ENCODE assay signal across 9 cellular contexts in the genomic region with DNA sequence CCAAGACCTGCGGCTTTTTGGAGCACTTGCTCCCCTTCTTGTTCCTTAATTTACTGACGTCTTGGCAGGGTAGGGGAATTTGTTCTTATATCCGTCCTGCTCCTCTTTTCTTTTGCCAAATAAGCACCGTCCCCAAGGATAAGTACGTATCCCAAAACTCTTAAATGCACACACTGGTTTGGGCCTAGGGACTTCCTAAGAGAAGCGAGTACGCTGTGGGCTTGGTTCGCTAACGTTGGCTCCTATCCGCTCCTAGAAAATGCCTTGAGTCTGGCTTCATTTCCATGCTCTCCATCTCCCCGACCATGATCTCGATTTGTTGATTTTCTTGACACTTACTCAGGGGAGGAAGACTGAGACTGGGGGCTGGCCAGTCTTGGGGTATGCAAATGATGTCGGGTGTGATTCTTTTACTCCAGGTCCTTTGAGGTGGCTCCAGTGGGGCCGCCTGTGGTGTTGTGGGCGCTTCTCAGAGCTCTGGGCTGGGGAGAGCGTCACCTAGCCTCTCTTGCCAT. TPM values are rescaled to one million over a fixed set of nuclear protein-coding genes. Genes with fewer than 3 reads are reported as not detected.
DNase-seq lines count a peak whose midpoint lies in the region; ATAC-seq, FAIRE-seq and TF ChIP-seq lines count a peak whose summit lies in the region.
"Had no signal": no experiment of that assay in that cellular context is flagged by ENCODE, and none has a peak within 500 bp of the region (broad histone marks: within the 10 kb centered on the region; RNA-seq: fewer than 3 reads in every experiment).

No MANE protein-coding gene starts in this region.

- peaks cover 19% of the 10 kb centered on the region for H3K4me1 Mint-ChIP-seq in activated B cell treated with CpG ODN at 0.5 μM for 24 hours
- peaks cover 16% of the 10 kb centered on the region for H3K4me1 Mint-ChIP-seq in stimulated activated effector memory CD8-positive, alpha-beta T cell treated with anti-CD3 and anti-CD28 coated beads, Interleukin-12 subunit alpha, Interleukin-12 subunit beta, amount 100 ng/mL, for 72 hours

- intact Hi-C loops in activated B cell treated with CpG ODN at 0.5 μM for 24 hours (cut with micrococcal nuclease) (no loop called here), kidney (cut with DNase I) (no loop called here)

- no peak overlapping the region for H3K27ac Mint-ChIP-seq in activated B cell treated with CpG ODN at 0.5 μM for 24 hours
- H3K27ac Mint-ChIP-seq in stimulated activated effector memory CD8-positive, alpha-beta T cell treated with anti-CD3 and anti-CD28 coated beads, Interleukin-12 subunit alpha, Interleukin-12 subunit beta, amount 100 ng/mL, for 72 hours: no peak overlapping the region

- H3K9me3 Mint-ChIP-seq in activated B cell treated with CpG ODN at 0.5 μM for 24 hours: no peaks in the 10 kb centered on the region
- H3K9me3 Mint-ChIP-seq in stimulated activated effector memory CD8-positive, alpha-beta T cell treated with anti-CD3 and anti-CD28 coated beads, Interleukin-12 subunit alpha, Interleukin-12 subunit beta, amount 100 ng/mL, for 72 hours: no peaks in the 10 kb centered on the region

- H3K27ac ChIP-seq in kidney (ENCODE audit: low read depth in 2 of 2, low read length in 2 of 2): no peak overlapping the region
- H3K27ac ChIP-seq: SK-N-MC had no signal

- DNase-seq in HAP-1 (ENCODE audit: low spot score in 2 of 2) (peak in 1 of 2 experiments; percentile 13), activated B cell treated with CpG ODN at 0.5 μM for 24 hours (no peak), NCI-H1092 (lab: John Stamatoyannopoulos, UW) (no peak), kidney (no peak)
- DNase-seq in stimulated activated effector memory CD8-positive, alpha-beta T cell treated with anti-CD3 and anti-CD28 coated beads, Interleukin-12 subunit alpha, Interleukin-12 subunit beta, amount 100 ng/mL, for 72 hours (ENCODE audit: low spot score in 2 of 2): no peak
- no peak for DNase-seq in activated CD4-positive, CD25-positive, alpha-beta regulatory T cell treated with anti-CD3 and anti-CD28 coated beads, Interleukin-2, amount 50 U/mL, for 72 hours
- DNase-seq: NCI-H1694 had no signal

- H3K9ac ChIP-seq in kidney (ENCODE audit: low read length in 2 of 2): no peak overlapping the region

- H3K4me3 ChIP-seq in HAP-1: peak overlapping the region; percentile 64
- H3K4me3 ChIP-seq in iPS-18c (ENCODE audit: insufficient read depth, low read depth, low read length): peak overlapping the region; percentile 72
- peak overlapping the region in 1 of 2 donors; percentile 59 for H3K4me3 ChIP-seq in kidney (ENCODE audit: low read length in 2 of 2)
- H3K4me3 ChIP-seq: SK-N-MC had no signal

- H3K36me3 Mint-ChIP-seq in activated B cell treated with CpG ODN at 0.5 μM for 24 hours (ENCODE audit: low read depth): no peaks in the 10 kb centered on the region
- H3K36me3 Mint-ChIP-seq in stimulated activated effector memory CD8-positive, alpha-beta T cell treated with anti-CD3 and anti-CD28 coated beads, Interleukin-12 subunit alpha, Interleukin-12 subunit beta, amount 100 ng/mL, for 72 hours: peaks cover 6% of the 10 kb centered on the region

- in situ Hi-C loops in HAP-1 (cut with MboI; ENCODE audit: low sequenced_read_pairs): no loop called here

- FAIRE-seq in kidney (lab: Jason Lieb, UNC): no peak

- CTCF ChIA-PET in activated B cell treated with CpG ODN at 0.5 μM for 24 hours (lab: Charles Lee): no interaction called here

- H3K27me3 ChIP-seq in HAP-1 (ENCODE audit: low read depth): no peaks in the 10 kb centered on the region

- no peak for TF ChIP-seq CTCF in activated B cell treated with CpG ODN at 0.5 μM for 24 hours (IDR thresholded peaks at IDR 0.05)
- TF ChIP-seq CTCF in kidney (IDR thresholded peaks at IDR 0.05; ENCODE audit: borderline replicate concordance, extremely low read depth, insufficient read depth): no peak

- H3K4me1 ChIP-seq in HAP-1 (peaks cover 6% of the 10 kb centered on the region), kidney (ENCODE audit: control insufficient read depth in 1 of 2, insufficient read depth in 1 of 2, low read depth in 1 of 2, low read length in 2 of 2) (peaks cover 0 to 9% of the 10 kb centered on the region in 2 donors)

- H3K27me3 Mint-ChIP-seq in activated B cell treated with CpG ODN at 0.5 μM for 24 hours: peaks cover 60% of the 10 kb centered on the region

- H3K36me3 ChIP-seq in HAP-1 (replicated peaks) (no peaks in the 10 kb centered on the region), kidney (ENCODE audit: control insufficient read depth in 1 of 2, insufficient read depth in 2 of 2, low read length in 2 of 2) (no peaks in the 10 kb centered on the region)

- H3K4me3 Mint-ChIP-seq in activated B cell treated with CpG ODN at 0.5 μM for 24 hours: peak overlapping the region; percentile 80
- H3K4me3 Mint-ChIP-seq in stimulated activated effector memory CD8-positive, alpha-beta T cell treated with anti-CD3 and anti-CD28 coated beads, Interleukin-12 subunit alpha, Interleukin-12 subunit beta, amount 100 ng/mL, for 72 hours: peak overlapping the region; percentile 42

- ATAC-seq in activated B cell treated with CpG ODN at 0.5 μM for 24 hours (ENCODE audit: low read depth): no peak
- no peak for ATAC-seq in stimulated activated effector memory CD8-positive, alpha-beta T cell treated with anti-CD3 and anti-CD28 coated beads, Interleukin-12 subunit alpha, Interleukin-12 subunit beta, amount 100 ng/mL, for 72 hours

- H3K9me3 ChIP-seq in HAP-1 (no peaks in the 10 kb centered on the region), iPS-18c (ENCODE audit: control insufficient read depth, insufficient read depth, low read length) (peaks cover 2% of the 10 kb centered on the region), kidney (ENCODE audit: control insufficient read depth in 1 of 2, low read length in 2 of 2) (no peaks in the 10 kb centered on the region)

- POLR2A ChIA-PET in activated B cell treated with CpG ODN at 0.5 μM for 24 hours (lab: Charles Lee): no interaction called here

RNA-seq across cellular contexts. Expression of gene MYRIP, which starts 1.3 kb away (rescaled TPM):
- 0.07 and 0.20 TPM in 2 replicates for total RNA-seq in activated B cell treated with CpG ODN at 0.5 μM for 24 hours
- 6.6 TPM for total RNA-seq in kidney
- polyA plus RNA-seq in kidney (ENCODE audit: insufficient read depth, low read depth, low replicate concordance): 0.92 TPM
